Comparison of ENCODE assay signal across 8 cellular contexts in genomic region chr17:7177210-7177953, GRCh38. TPM values are rescaled to one million over a fixed set of nuclear protein-coding genes. Genes with fewer than 3 reads are reported as not detected.
DNase-seq lines count a peak whose midpoint lies in the region; ATAC-seq, FAIRE-seq and TF ChIP-seq lines count a peak whose summit lies in the region.

No MANE protein-coding gene starts in this region.

- peak; percentile 88 for DNase-seq in GM12891 (ENCODE audit: insufficient read length, low spot score)
- DNase-seq in NCI-H1694 treated with DMSO at 0.1 percent for 48 hours (lab: John Stamatoyannopoulos, UW), result peak; percentile 61
- DNase-seq in activated CD4-positive, CD25-positive, alpha-beta regulatory T cell treated with anti-CD3 and anti-CD28 coated beads, Interleukin-2, amount 50 U/mL, for 16 hours (ENCODE audit: low read depth, low spot score), result peak; percentile 26
- peak in 51 of 61 donors; percentile 9 to 75 (median 42) for DNase-seq in caudate nucleus (lab: John Stamatoyannopoulos, UW)
- peak; percentile 93 for DNase-seq in islet precursor cell
- DNase-seq in stimulated activated CD4-positive, alpha-beta T cell treated with anti-CD3 and anti-CD28 coated beads, Interleukin-12 subunit alpha, Interleukin-12 subunit beta, amount 100 ng/mL, for 24 hours (ENCODE audit: low read depth in 2 of 2), result peak; percentile 51 to 57

- peak; percentile 51 for FAIRE-seq in GM12891 (lab: Jason Lieb, UNC)

- no peak overlapping the region for H3K27ac ChIP-seq in caudate nucleus (ENCODE audit: low read depth, low read length)

- no peak for ATAC-seq in GM19324 (IDR thresholded peaks at IDR 0.05; ENCODE audit: low FRiP score, unreplicated experiment)
- no peak for ATAC-seq in GM19328 (IDR thresholded peaks at IDR 0.05; ENCODE audit: unreplicated experiment)

- TF ChIP-seq POLR2A in GM12891 (IDR thresholded peaks at IDR 0.05; ENCODE audit: low read depth, low read length), result no peak

TF ChIP-seq in GM12891, 5 proteins besides CTCF, POLR2A, EP300 and RAD21:
- no peak for TF ChIP-seq SPI1 (IDR thresholded peaks at IDR 0.05; ENCODE audit: low read depth, low read length)
- no peak for TF ChIP-seq PAX5 (IDR thresholded peaks at IDR 0.05; ENCODE audit: insufficient read depth, low read length, severe bottlenecking)
- no peak for TF ChIP-seq TAF1 (IDR thresholded peaks at IDR 0.05; ENCODE audit: low read depth, low read length)
- TF ChIP-seq POLR2AphosphoS5 (IDR thresholded peaks at IDR 0.05; ENCODE audit: low read depth, low read length), result no peak
- no peak for TF ChIP-seq POU2F2 (IDR thresholded peaks at IDR 0.05; ENCODE audit: low read depth, low read length)

RNA-seq across cellular contexts. Expression of gene ASGR1, which starts 1.8 kb away (rescaled TPM):
- polyA plus RNA-seq in GM12891 (2012; ENCODE audit: low read depth, missing spikeins), result 0.59 TPM

RNA-seq across cellular contexts. Expression of gene DLG4, which starts 42.3 kb away (rescaled TPM):
- polyA plus RNA-seq in GM12891 (2012; ENCODE audit: low read depth, missing spikeins), result 8.3 TPM

RNA-seq across cellular contexts. Expression of gene ACADVL, which starts 42.4 kb away (rescaled TPM):
- 318 TPM for polyA plus RNA-seq in GM12891 (2012; ENCODE audit: low read depth, missing spikeins)

RNA-seq across cellular contexts. Expression of gene DVL2, which starts 56.9 kb away (rescaled TPM):
- 24.0 TPM for polyA plus RNA-seq in GM12891 (2012; ENCODE audit: low read depth, missing spikeins)

Comparison
In these comparisons a context has a peak if more than half of its experiments do, and no peak if none do; other contexts are left out.
1. DNase-seq: peak in every context shown above with its lines; median percentile 93 in islet precursor cell; 88 in GM12891; 61 in NCI-H1694 treated with DMSO at 0.1 percent for 48 hours; 54 in stimulated activated CD4-positive, alpha-beta T cell treated with anti-CD3 and anti-CD28 coated beads, Interleukin-12 subunit alpha, Interleukin-12 subunit beta, amount 100 ng/mL, for 24 hours; 42 in caudate nucleus; 26 in activated CD4-positive, CD25-positive, alpha-beta regulatory T cell treated with anti-CD3 and anti-CD28 coated beads, Interleukin-2, amount 50 U/mL, for 16 hours.